Comparison of ENCODE assay signal across 9 cellular contexts in genomic region chr12:102543494-102543893, GRCh38.
A peak's percentile ranks its signal among the peaks of the same experiment; 100 is the strongest.
DNase-seq lines count a peak whose midpoint lies in the region; ATAC-seq and TF ChIP-seq lines count a peak whose summit lies in the region.
"Had no signal": no experiment of that assay in that cellular context is flagged by ENCODE, and none has a peak within 500 bp of the region (broad histone marks: within the 10 kb centered on the region; RNA-seq: fewer than 3 reads in every experiment).

No MANE protein-coding gene starts in this region.

- H3K4me1 ChIP-seq in OCI-LY7 (ENCODE audit: insufficient read depth, low read length, poor library complexity, severe bottlenecking) (no peaks in the 10 kb centered on the region), muscle layer of colon (ENCODE audit: insufficient read depth, low read length) (no peaks in the 10 kb centered on the region)

- H3K9ac ChIP-seq in muscle layer of colon (ENCODE audit: low read length): no peak overlapping the region

- no peak for DNase-seq in OCI-LY7 (ENCODE audit: low spot score)
- DNase-seq in head of caudate nucleus: no peak
- DNase-seq in stimulated activated CD4-positive, alpha-beta T cell treated with anti-CD3 and anti-CD28 coated beads, Interleukin-4, amount 100 ng/mL, for 4 hours: no peak
- DNase-seq: activated naive CD4-positive, alpha-beta T cell treated with anti-CD3 and anti-CD28 coated beads, Interleukin-2, amount 10 ng/mL, durations not matched to agents 7 days and 5 days had no signal

- H3K4me3 ChIP-seq in OCI-LY7 (ENCODE audit: low read depth, low read length, poor library complexity, severe bottlenecking) (no peak overlapping the region), muscle layer of colon (ENCODE audit: low read depth in 1 of 2, low read length in 2 of 2) (no peak overlapping the region)
- H3K4me3 ChIP-seq: skin epidermis had no signal

- H3K9me3 ChIP-seq in OCI-LY7 (ENCODE audit: low read length) (no peaks in the 10 kb centered on the region), muscle layer of colon (ENCODE audit: low read length) (no peaks in the 10 kb centered on the region)

- no peak for ATAC-seq in GM18868 (IDR thresholded peaks at IDR 0.05; ENCODE audit: unreplicated experiment)

- CTCF ChIA-PET in OCI-LY7 (lab: Charles Lee; ENCODE audit: unreplicated experiment): no interaction called here

- TF ChIP-seq CTCF in C4-2B (conservative IDR thresholded peaks at IDR 0.05): peak; percentile 22
- peak; percentile 51 for TF ChIP-seq CTCF in GM12874 (IDR thresholded peaks at IDR 0.05; ENCODE audit: insufficient read depth, low read depth, low read length)
- TF ChIP-seq CTCF in OCI-LY7 (conservative IDR thresholded peaks at IDR 0.05; ENCODE audit: low read length): peak; percentile 35; the same call in 1 of the 2 replicates

- POLR2A ChIA-PET in OCI-LY7 (lab: Charles Lee): interaction anchor here (0.6 kb wide), 1 partner anchor 42 kb away, joined by 4 read pairs; no protein-coding TSS in a partner anchor

- no peaks in the 10 kb centered on the region for H3K9me2 ChIP-seq in OCI-LY7 (ENCODE audit: insufficient read depth, low read length)

- no peaks in the 10 kb centered on the region for H3K79me2 ChIP-seq in OCI-LY7 (ENCODE audit: insufficient read depth, low read depth, low read length)

- no peaks in the 10 kb centered on the region for H4K20me1 ChIP-seq in OCI-LY7 (ENCODE audit: insufficient read depth, low read length)

- no peak overlapping the region for H2AFZ ChIP-seq in OCI-LY7 (ENCODE audit: low read length)

- intact Hi-C loops in OCI-LY7 (cut with micrococcal nuclease; ENCODE audit: unreplicated experiment) (no loop called here), head of caudate nucleus (cut with DNase I) (no loop called here)

- H3K27ac ChIP-seq in C4-2B: no peak overlapping the region
- H3K27ac ChIP-seq in OCI-LY7 (ENCODE audit: low read depth, low read length, poor library complexity, severe bottlenecking): no peak overlapping the region
- peak overlapping the region; percentile 4 for H3K27ac ChIP-seq in muscle layer of colon (ENCODE audit: low read depth, low read length)
- H3K27ac ChIP-seq: skin epidermis had no signal

- BruUV-seq in OCI-LY7 (replicated peaks; lab: Mats Ljungman, UMichigan): no TSS peak

- no peak overlapping the region for H3K4me2 ChIP-seq in OCI-LY7 (ENCODE audit: low read length)

- H3K36me3 ChIP-seq in OCI-LY7 (ENCODE audit: insufficient read depth, low read length) (no peaks in the 10 kb centered on the region), muscle layer of colon (ENCODE audit: insufficient read depth, low read length) (no peaks in the 10 kb centered on the region)

- no peaks in the 10 kb centered on the region for H3K27me3 ChIP-seq in muscle layer of colon (ENCODE audit: control insufficient read depth in 1 of 2, insufficient read depth in 2 of 2, low read length in 2 of 2)
